25 cellular contexts compared by ENCODE assay signal in genomic region chr15:95449229-95449628, GRCh38.
DNase-seq lines count a peak whose midpoint lies in the region; ATAC-seq, FAIRE-seq and TF ChIP-seq lines count a peak whose summit lies in the region.
"Had no signal": no experiment of that assay in that cellular context is flagged by ENCODE, and none has a peak within 500 bp of the region (broad histone marks: within the 10 kb centered on the region; RNA-seq: fewer than 3 reads in every experiment).

No MANE protein-coding gene starts in this region.

- H4K20me1 ChIP-seq in HepG2 (ENCODE audit: insufficient read depth, low read length) (no peaks in the 10 kb centered on the region), neural cell (ENCODE audit: insufficient read depth) (no peaks in the 10 kb centered on the region)

- H3K36me3 Mint-ChIP-seq in endodermal cell (ENCODE audit: low read depth): no peaks in the 10 kb centered on the region

- POLR2A ChIA-PET in HepG2 (lab: Yijun Ruan, JAX) (no interaction called here), Panc1 (lab: Charles Lee) (no interaction called here)

- TF ChIP-seq CTCF in liver (IDR thresholded peaks at IDR 0.05; ENCODE audit: low read depth, low read length, missing input control) (no peak), HepG2 (CRISPR knock-in tag; IDR thresholded peaks at IDR 0.05) (no peak), Panc1 (IDR thresholded peaks at IDR 0.05) (0 out of 2 replicates have a peak, but pooled peaks have one; percentile 12), endodermal cell (conservative IDR thresholded peaks at IDR 0.05) (peak; percentile 62), neural cell (IDR thresholded peaks at IDR 0.05; ENCODE audit: poor library complexity, severe bottlenecking) (peak; percentile 16)

- intact Hi-C loops in HepG2 (cut with micrococcal nuclease; ENCODE audit: unreplicated experiment) (no loop called here), Panc1 (cut with micrococcal nuclease; ENCODE audit: unreplicated experiment) (no loop called here)

- in situ Hi-C loops in HepG2 (cut with HindIII; ENCODE audit: extremely low pct_ligation_motif_present, low pct_unique_long_range_greater_than_20kb) (no loop called here), Panc1 (cut with HindIII; ENCODE audit: low pct_unique_long_range_greater_than_20kb, low sequenced_read_pairs) (no loop called here)

- no peaks in the 10 kb centered on the region for H3K9me3 Mint-ChIP-seq in endodermal cell
- H3K9me3 Mint-ChIP-seq: CD4-positive, alpha-beta T cell had no signal

- BruUV-seq in HepG2 (replicated peaks; lab: Mats Ljungman, UMichigan) (no TSS peak), Panc1 (replicated peaks; lab: Mats Ljungman, UMichigan) (no TSS peak)

- H3K9me3 ChIP-seq in liver (ENCODE audit: control insufficient read depth in 4 of 4, low read length in 3 of 4) (no peaks in the 10 kb centered on the region), HepG2 (ENCODE audit: low read length) (peaks cover 83% of the 10 kb centered on the region), Panc1 (ENCODE audit: control insufficient read depth, insufficient read depth, low read depth, low read length) (no peaks in the 10 kb centered on the region), endodermal cell (ENCODE audit: control insufficient read depth, low read length) (no peaks in the 10 kb centered on the region), neural cell (ENCODE audit: low read length) (no peaks in the 10 kb centered on the region)
- H3K9me3 ChIP-seq: Caco-2, HAP-1, Peyer's patch had no signal

- H3K4me1 ChIP-seq in liver (ENCODE audit: control insufficient read depth in 4 of 4, insufficient read depth in 4 of 4, low read length in 3 of 4) (no peaks in the 10 kb centered on the region), HepG2 (ENCODE audit: insufficient read depth, low read length) (no peaks in the 10 kb centered on the region), Panc1 (ENCODE audit: control insufficient read depth, insufficient read depth, low read length) (no peaks in the 10 kb centered on the region; the same call in 1 of the 2 replicates), endodermal cell (ENCODE audit: control insufficient read depth, insufficient read depth, low read length) (no peaks in the 10 kb centered on the region)
- H3K4me1 ChIP-seq: Caco-2, HAP-1, Peyer's patch, SJCRH30 had no signal

- no peak overlapping the region for H3K27ac Mint-ChIP-seq in endodermal cell
- H3K27ac Mint-ChIP-seq: CD4-positive, alpha-beta T cell had no signal

- WGBS in liver: 90% methylated on average over 2 of the region's 2 CpGs
- 6% methylated on average over 2 of the region's 2 CpGs for WGBS in HepG2 (ENCODE audit: low lambda C conversion rate)
- WGBS in endodermal cell (ENCODE audit: insufficient coverage in 1 of 2, insufficient read length in 1 of 2), 2 experiments: 61 to 71% methylated on average over 1 to 2 of the region's 2 CpGs

- peaks cover 3% of the 10 kb centered on the region for H3K4me1 Mint-ChIP-seq in endodermal cell

- H3F3A ChIP-seq in neural cell (ENCODE audit: insufficient read depth, low read length, poor library complexity, severe bottlenecking): no peaks in the 10 kb centered on the region

- CTCF ChIA-PET in HepG2 (lab: Yijun Ruan, JAX; ENCODE audit: low intra/inter-chr PET ratio, low total read pairs): no interaction called here
- CTCF ChIA-PET in Panc1 (lab: Charles Lee): no interaction called here

- no peak overlapping the region for H3K4me3 Mint-ChIP-seq in endodermal cell
- H3K4me3 Mint-ChIP-seq: CD4-positive, alpha-beta T cell had no signal

- no peak for DNase-seq in HepG2 (ENCODE audit: low spot score)
- no peak for DNase-seq in Panc1 (ENCODE audit: low read depth, low spot score)
- no peak for DNase-seq in endodermal cell
- DNase-seq in Kasumi-1 (lab: John Stamatoyannopoulos, UW): no peak
- DNase-seq: CD4-positive, alpha-beta T cell; DMS 273 treated with DMSO at 0.1 percent for 48 hours; DMS79 treated with DMSO at 0.1 percent for 48 hours; Karpas-422; MM.1S; NCI-H1048; NCI-H1417 treated with DMSO at 0.1 percent for 48 hours; NCI-H187; NCI-H2107; NCI-H510A; NCI-H748 treated with DMSO at 0.1 percent for 48 hours; Peyer's patch; SJCRH30 had no signal

- H3K79me2 ChIP-seq in HepG2 (ENCODE audit: insufficient read depth, low read length) (no peaks in the 10 kb centered on the region), neural cell (replicated peaks; ENCODE audit: insufficient read depth, low read length) (no peaks in the 10 kb centered on the region)

- FAIRE-seq in HepG2 (lab: Jason Lieb, UNC): no peak
- FAIRE-seq: A204.1, GM12878 had no signal

- H3K9me2 ChIP-seq in neural cell (ENCODE audit: insufficient read depth, low read length): no peaks in the 10 kb centered on the region

- no peak overlapping the region for H3K4me3 ChIP-seq in liver (ENCODE audit: low read depth in 1 of 3, low read length in 3 of 3)
- H3K4me3 ChIP-seq in HepG2 (replicated peaks in 1 of 3; ENCODE audit: insufficient read depth in 1 of 3, low read depth in 2 of 3, low read length in 3 of 3): no peak overlapping the region
- H3K4me3 ChIP-seq in Panc1 (ENCODE audit: low read depth in 2 of 2, low read length in 2 of 2): no peak overlapping the region
- no peak overlapping the region for H3K4me3 ChIP-seq in endodermal cell (ENCODE audit: low read length)
- no peak overlapping the region for H3K4me3 ChIP-seq in neural cell (ENCODE audit: low read length)
- H3K4me3 ChIP-seq: GM12878, HAP-1, Peyer's patch, SJCRH30 had no signal

- no peak for TF ChIP-seq POLR2A in HepG2 (IDR thresholded peaks at IDR 0.05; ENCODE audit: insufficient read depth in 1 of 2, low read depth in 2 of 2, low read length in 2 of 2)

- H2AFZ ChIP-seq in HepG2 (ENCODE audit: low read length): no peak overlapping the region
- no peak overlapping the region for H2AFZ ChIP-seq in neural cell (ENCODE audit: low read depth, low read length)

- no peak overlapping the region for H3K27ac ChIP-seq in liver (ENCODE audit: low read depth in 1 of 2, low read length in 2 of 2)
- H3K27ac ChIP-seq in HepG2 (ENCODE audit: extremely low read length, insufficient read depth, low read length): no peak overlapping the region
- H3K27ac ChIP-seq in Panc1 (ENCODE audit: low read length): no peak overlapping the region
- H3K27ac ChIP-seq in endodermal cell (ENCODE audit: low read depth, low read length): no peak overlapping the region
- H3K27ac ChIP-seq in neural cell (ENCODE audit: low read length): no peak overlapping the region
- H3K27ac ChIP-seq: Peyer's patch, SJCRH30 had no signal

- H3K27me3 Mint-ChIP-seq in endodermal cell (ENCODE audit: insufficient read depth): no peaks in the 10 kb centered on the region
- H3K27me3 Mint-ChIP-seq: CD4-positive, alpha-beta T cell had no signal

- peak; percentile 31 to 36 for TF ChIP-seq RAD21 in liver (IDR thresholded peaks at IDR 0.05)
- TF ChIP-seq RAD21 in HepG2 (CRISPR knock-in tag; IDR thresholded peaks at IDR 0.05): no peak
- TF ChIP-seq RAD21 in neural cell (conservative IDR thresholded peaks at IDR 0.05): no peak

- H3K36me3 ChIP-seq in liver (ENCODE audit: control insufficient read depth in 4 of 4, insufficient read depth in 3 of 4, low read depth in 1 of 4, low read length in 3 of 4) (no peaks in the 10 kb centered on the region), HepG2 (replicated peaks in 1 of 2; ENCODE audit: control insufficient read depth in 1 of 2, insufficient read depth in 2 of 2, low read length in 2 of 2) (no peaks in the 10 kb centered on the region), Panc1 (ENCODE audit: control insufficient read depth, insufficient read depth, low read length) (no peaks in the 10 kb centered on the region), endodermal cell (ENCODE audit: control insufficient read depth, insufficient read depth, low read length) (no peaks in the 10 kb centered on the region), neural cell (ENCODE audit: insufficient read depth, low read length) (no peaks in the 10 kb centered on the region)
- H3K36me3 ChIP-seq: HAP-1, Peyer's patch, SJCRH30 had no signal

- H3K4me2 ChIP-seq in HepG2 (ENCODE audit: low read depth, low read length) (no peak overlapping the region), neural cell (ENCODE audit: low read length) (no peak overlapping the region)

- no peak for TF ChIP-seq EP300 in HepG2 (IDR thresholded peaks at IDR 0.05; ENCODE audit: low read depth in 2 of 2, low read length in 2 of 2)
- no peak for TF ChIP-seq EP300 in HepG2 (CRISPR knock-in tag; IDR thresholded peaks at IDR 0.05; ENCODE audit: borderline replicate concordance)
- no peak for TF ChIP-seq EP300 in neural cell (conservative IDR thresholded peaks at IDR 0.05; ENCODE audit: poor library complexity, severe bottlenecking)

- H3K9ac ChIP-seq in liver (ENCODE audit: low read depth in 1 of 2, low read length in 2 of 2) (no peak overlapping the region), HepG2 (ENCODE audit: insufficient read depth, low read depth, low read length) (no peak overlapping the region), endodermal cell (ENCODE audit: extremely low read depth, low read length, poor library complexity, severe bottlenecking) (no peak overlapping the region), neural cell (ENCODE audit: low read length) (no peak overlapping the region)

- H3K27me3 ChIP-seq in liver (ENCODE audit: control insufficient read depth in 4 of 4, insufficient read depth in 4 of 4, low read length in 3 of 4) (no peaks in the 10 kb centered on the region), HepG2 (ENCODE audit: control insufficient read depth in 1 of 2, insufficient read depth in 2 of 2, low read length in 2 of 2) (no peaks in the 10 kb centered on the region), Panc1 (ENCODE audit: control insufficient read depth, insufficient read depth, low read length) (no peaks in the 10 kb centered on the region), endodermal cell (ENCODE audit: control insufficient read depth, insufficient read depth, low read length, poor library complexity, severe bottlenecking) (no peaks in the 10 kb centered on the region), neural cell (ENCODE audit: insufficient read depth, low read depth, low read length) (no peaks in the 10 kb centered on the region)
- H3K27me3 ChIP-seq: Peyer's patch, SJCRH30 had no signal

- ATAC-seq in HepG2 (no peak), Panc1 (no peak), HG03442 (IDR thresholded peaks at IDR 0.05; ENCODE audit: unreplicated experiment) (no peak), HG02973 (IDR thresholded peaks at IDR 0.05; ENCODE audit: unreplicated experiment) (no peak)
- ATAC-seq: GM12878 had no signal

TF ChIP-seq in liver, 16 proteins besides CTCF, POLR2A, EP300 and RAD21 (continues in another document):
- TF ChIP-seq FOXA2 (IDR thresholded peaks at IDR 0.05) (no peak), TAF1 (conservative IDR thresholded peaks at IDR 0.05) (no peak), NR2F2 (IDR thresholded peaks at IDR 0.05) (no peak), YY1 (IDR thresholded peaks at IDR 0.05) (no peak)

TF ChIP-seq in HepG2, 621 proteins besides CTCF, POLR2A, EP300 and RAD21:
- TF ChIP-seq SMAD3 (CRISPR knock-in tag; IDR thresholded peaks at IDR 0.05): no peak
- no peak for TF ChIP-seq RFX3 (CRISPR knock-in tag; IDR thresholded peaks at IDR 0.05)
- TF ChIP-seq PPARG (CRISPR knock-in tag; conservative IDR thresholded peaks at IDR 0.05): no peak

TF ChIP-seq in neural cell, 6 proteins besides CTCF, POLR2A, EP300 and RAD21 (continues in another document):
- no peak for TF ChIP-seq TAF1 (IDR thresholded peaks at IDR 0.05; ENCODE audit: low read depth)
- TF ChIP-seq POLR2AphosphoS5 (IDR thresholded peaks at IDR 0.05): no peak
- TF ChIP-seq SMC3 (conservative IDR thresholded peaks at IDR 0.05; ENCODE audit: poor library complexity): no peak

Comparison
In these comparisons a context has a peak if more than half of its experiments do, and no peak if none do; other contexts are left out.
1. CTCF ChIP-seq: peak in Panc1 (single experiment), endodermal cell (single experiment) and neural cell (single experiment); none in liver (single experiment) and HepG2 (single experiment).